ENCODE assay signal across 16 cellular contexts in the genomic region with DNA sequence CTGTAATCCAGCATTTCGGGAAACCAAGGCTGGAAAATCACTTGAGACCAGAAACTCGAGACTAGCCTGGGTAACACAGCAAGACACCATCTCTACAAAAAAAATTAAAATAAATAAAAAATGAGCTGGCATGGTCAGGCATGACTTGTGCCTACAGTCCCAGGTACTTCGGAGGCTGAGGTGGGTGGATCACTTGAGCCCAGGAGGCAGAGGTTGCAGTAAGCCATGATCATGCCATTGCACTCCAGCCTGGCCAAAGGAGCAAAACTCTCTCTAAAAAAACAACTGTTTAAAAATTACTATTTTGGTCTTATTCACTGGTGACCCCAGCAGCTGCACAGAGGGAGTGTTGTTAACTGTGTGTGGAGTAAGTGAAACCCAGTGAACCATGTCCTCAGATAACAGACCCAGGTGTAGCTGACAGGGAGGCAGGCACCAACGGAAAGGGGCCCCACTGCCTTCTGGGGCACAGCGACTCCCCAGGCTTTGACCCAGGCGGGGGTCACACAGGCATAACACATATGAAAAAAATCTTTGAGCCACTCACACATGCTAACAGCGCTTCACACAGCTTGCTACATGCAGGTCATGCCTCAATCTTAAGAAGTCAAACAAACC. TPM values are rescaled to one million over a fixed set of nuclear protein-coding genes. Genes with fewer than 3 reads are reported as not detected.
A peak's percentile ranks its signal among the peaks of the same experiment; 100 is the strongest.
DNase-seq lines count a peak whose midpoint lies in the region; ATAC-seq and TF ChIP-seq lines count a peak whose summit lies in the region.
"Had no signal": no experiment of that assay in that cellular context is flagged by ENCODE, and none has a peak within 500 bp of the region (broad histone marks: within the 10 kb centered on the region; RNA-seq: fewer than 3 reads in every experiment).

No MANE protein-coding gene starts in this region.

- no peak for TF ChIP-seq CTCF in GM10248 (IDR thresholded peaks at IDR 0.05; ENCODE audit: control extremely low read depth, extremely low read depth, low read depth, missing control alignments)

- H3K4me3 ChIP-seq in CD8-positive, alpha-beta memory T cell (ENCODE audit: low read length): no peak overlapping the region
- H3K4me3 ChIP-seq: adrenal gland, hepatocyte, tibial artery had no signal

- H3K4me1 Mint-ChIP-seq in CD8-positive, alpha-beta memory T cell: peaks cover 4 to 6% (median 5%) of the 10 kb centered on the region in 3 donors

- no peaks in the 10 kb centered on the region for H3K4me1 ChIP-seq in CD8-positive, alpha-beta memory T cell (ENCODE audit: insufficient read depth, low read length)
- H3K4me1 ChIP-seq: tibial artery had no signal

- no peak overlapping the region for H3K27ac ChIP-seq in CD8-positive, alpha-beta memory T cell (ENCODE audit: low read depth, low read length)
- H3K27ac ChIP-seq: adrenal gland, hepatocyte, tibial artery had no signal

- DNase-seq in GM10248 (ENCODE audit: extremely low spot score) (peak; percentile 64), NAMALWA (ENCODE audit: low spot score) (peak; percentile 96), NCI-H446 treated with DMSO at 0.1 percent for 48 hours (lab: John Stamatoyannopoulos, UW) (no peak), NCI-H1105 treated with DMSO at 0.1 percent for 48 hours (lab: John Stamatoyannopoulos, UW) (no peak), NCI-H82 treated with DMSO at 0.1 percent for 48 hours (lab: John Stamatoyannopoulos, UW; ENCODE audit: unreplicated experiment) (no peak)
- no peak for DNase-seq in CD8-positive, alpha-beta memory T cell
- DNase-seq: activated CD4-positive, alpha-beta T cell treated with anti-CD3 and anti-CD28 coated beads, Interleukin-2, amount 10 ng/mL, durations not matched to agents 24 days and 14 days; left colon; naive thymus-derived CD4-positive, alpha-beta T cell; NCI-H1105; tibial artery had no signal

- H3K9me3 ChIP-seq in CD8-positive, alpha-beta memory T cell (ENCODE audit: low read length): no peaks in the 10 kb centered on the region
- H3K9me3 ChIP-seq: adrenal gland had no signal

- no peak overlapping the region for H3K4me3 Mint-ChIP-seq in CD8-positive, alpha-beta memory T cell
- H3K4me3 Mint-ChIP-seq: activated CD4-positive, alpha-beta T cell treated with anti-CD3 and anti-CD28 coated beads, Interleukin-2, amount 10 ng/mL, durations not matched to agents 24 days and 14 days; naive thymus-derived CD4-positive, alpha-beta T cell had no signal

- POLR2A ChIA-PET in GM10248 (lab: Yijun Ruan, JAX): interaction anchor here (0.5 to 1.1 kb wide), 3 partner anchors 48 to 243 kb away, joined by 3 read pairs; partner anchors contain the start of gene TPCN1
- POLR2A ChIA-PET in CD8-positive, alpha-beta memory T cell (lab: Charles Lee): no interaction called here

- peaks cover 70% of the 10 kb centered on the region for H3K36me3 ChIP-seq in CD8-positive, alpha-beta memory T cell (ENCODE audit: insufficient read depth, low read length)

- H3K27ac Mint-ChIP-seq in CD8-positive, alpha-beta memory T cell: peak overlapping the region in 1 of 8 donors; percentile 32
- H3K27ac Mint-ChIP-seq: activated CD4-positive, alpha-beta T cell treated with anti-CD3 and anti-CD28 coated beads, Interleukin-2, amount 10 ng/mL, durations not matched to agents 24 days and 14 days; naive thymus-derived CD4-positive, alpha-beta T cell had no signal

- CTCF ChIA-PET in GM10248 (lab: Yijun Ruan, JAX): interaction anchor here (0.9 to 12.9 kb wide), 34 partner anchors 9 to 975 kb away, joined by 3 to 190 read pairs (median 6); partner anchors contain the start of genes CFAP73, DDX54, DTX1 and OAS2
- CTCF ChIA-PET in CD8-positive, alpha-beta memory T cell (lab: Charles Lee): interaction anchor here (1.3 to 4.1 kb wide), 10 partner anchors 8 to 180 kb away, joined by 3 to 27 read pairs (median 13); partner anchors contain the start of genes DDX54 and RITA1

- no peaks in the 10 kb centered on the region for H3K9me3 Mint-ChIP-seq in CD8-positive, alpha-beta memory T cell
- H3K9me3 Mint-ChIP-seq: activated CD4-positive, alpha-beta T cell treated with anti-CD3 and anti-CD28 coated beads, Interleukin-2, amount 10 ng/mL, durations not matched to agents 24 days and 14 days had no signal

- H3K27me3 Mint-ChIP-seq in CD8-positive, alpha-beta memory T cell: no peaks in the 10 kb centered on the region
- H3K27me3 Mint-ChIP-seq: activated CD4-positive, alpha-beta T cell treated with anti-CD3 and anti-CD28 coated beads, Interleukin-2, amount 10 ng/mL, durations not matched to agents 24 days and 14 days; naive thymus-derived CD4-positive, alpha-beta T cell had no signal

- H3K27me3 ChIP-seq in CD8-positive, alpha-beta memory T cell (ENCODE audit: insufficient read depth, low read length, poor library complexity, severe bottlenecking): no peaks in the 10 kb centered on the region
- H3K27me3 ChIP-seq: adrenal gland, hepatocyte, tibial artery had no signal

- ATAC-seq in GM19395 (IDR thresholded peaks at IDR 0.05; ENCODE audit: unreplicated experiment) (peak; percentile 75), HG02763 (IDR thresholded peaks at IDR 0.05; ENCODE audit: unreplicated experiment) (peak; percentile 76)
- ATAC-seq: HepG2; left colon; naive thymus-derived CD4-positive, alpha-beta T cell had no signal

- peaks cover 32 to 88% (median 36%) of the 10 kb centered on the region in 3 donors for H3K36me3 Mint-ChIP-seq in CD8-positive, alpha-beta memory T cell

RNA-seq across cellular contexts. Expression of gene DDX54, which starts 12.1 kb away (rescaled TPM):
- total RNA-seq in CD8-positive, alpha-beta memory T cell: 100 to 1,000 TPM; 131 to 133 TPM
- polyA plus RNA-seq in CD8-positive, alpha-beta memory T cell: 47.7 TPM

RNA-seq across cellular contexts. Expression of gene RITA1, which starts 12.3 kb away (rescaled TPM):
- total RNA-seq in CD8-positive, alpha-beta memory T cell: 10 to 100 TPM; 21.1 to 22.5 TPM
- polyA plus RNA-seq in CD8-positive, alpha-beta memory T cell: 27.4 TPM

RNA-seq across cellular contexts. Expression of gene CFAP73, which starts 23.7 kb away (rescaled TPM):
- total RNA-seq in CD8-positive, alpha-beta memory T cell: under 1 TPM; 0.16 to 0.33 TPM
- not detected for polyA plus RNA-seq in CD8-positive, alpha-beta memory T cell
- total RNA-seq: activated CD4-positive, alpha-beta T cell treated with anti-CD3 and anti-CD28 coated beads, Interleukin-2, amount 10 ng/mL, durations not matched to agents 24 days and 14 days; hepatocyte; HepG2 had no signal
- polyA plus RNA-seq: hepatocyte; HepG2; naive thymus-derived CD4-positive, alpha-beta T cell had no signal

RNA-seq across cellular contexts. Expression of gene RASAL1, which starts 37.6 kb away (rescaled TPM):
- total RNA-seq in CD8-positive, alpha-beta memory T cell: under 1 TPM; 0.51 to 0.72 TPM
- polyA plus RNA-seq in CD8-positive, alpha-beta memory T cell: 0.45 TPM
- total RNA-seq: hepatocyte, HepG2 had no signal
- polyA plus RNA-seq: HepG2 had no signal

RNA-seq across cellular contexts. Expression of gene TPCN1, which starts 48.1 kb away (rescaled TPM):
- total RNA-seq in CD8-positive, alpha-beta memory T cell: 10 to 100 TPM; 21.3 to 24.1 TPM
- polyA plus RNA-seq in CD8-positive, alpha-beta memory T cell: 10.1 TPM

Comparison
In these comparisons a context has a peak if more than half of its experiments do, and no peak if none do; other contexts are left out.
1. DNase-seq: peak in GM10248 (single experiment) and NAMALWA (single experiment); none in NCI-H446 treated with DMSO at 0.1 percent for 48 hours (single experiment), CD8-positive, alpha-beta memory T cell (0 of 5), NCI-H1105 treated with DMSO at 0.1 percent for 48 hours (single experiment) and NCI-H82 treated with DMSO at 0.1 percent for 48 hours (single experiment).